9 cellular contexts compared by ENCODE assay signal in the genomic region with DNA sequence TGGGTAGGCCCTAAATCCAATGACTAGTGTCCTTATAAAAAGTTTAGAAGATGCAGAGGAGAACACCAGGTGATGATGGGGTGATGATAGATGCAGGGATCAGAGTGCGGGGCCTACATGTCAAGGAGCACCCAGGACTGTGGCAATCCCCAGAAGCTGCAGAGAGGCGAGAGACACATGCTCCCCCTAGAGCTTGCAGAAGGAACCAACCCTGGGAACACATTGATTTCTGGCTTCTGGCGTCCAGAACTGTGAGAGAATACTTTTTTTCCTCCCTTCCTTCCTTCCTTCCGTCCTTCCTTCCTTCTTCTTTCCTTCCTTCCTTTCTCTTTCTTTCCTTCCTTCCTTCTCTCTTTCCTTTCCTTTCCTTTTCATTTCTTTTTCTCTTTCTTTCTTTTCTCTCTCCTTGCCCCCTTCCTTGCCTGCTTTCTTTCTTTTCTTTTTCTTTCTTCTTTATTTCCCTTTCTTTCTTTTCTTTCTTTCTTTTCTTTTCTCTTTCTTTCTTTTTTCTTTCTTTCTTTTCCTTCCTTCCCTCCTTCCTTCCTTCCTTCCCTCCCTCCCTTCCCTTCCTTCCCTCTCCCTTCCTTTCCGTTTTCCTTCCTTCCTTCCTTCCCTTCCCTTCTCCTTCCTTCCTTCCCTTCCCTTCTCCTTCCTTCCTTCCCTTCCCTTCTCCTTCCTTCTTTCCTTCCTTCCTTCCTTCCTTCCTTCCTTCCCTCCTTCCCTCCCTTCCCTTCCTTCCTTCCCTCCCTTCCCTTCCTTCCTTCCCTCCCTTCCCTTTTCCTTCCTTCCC.
DNase-seq lines count a peak whose midpoint lies in the region; ATAC-seq and TF ChIP-seq lines count a peak whose summit lies in the region.
"Had no signal": no experiment of that assay in that cellular context is flagged by ENCODE, and none has a peak within 500 bp of the region (broad histone marks: within the 10 kb centered on the region; RNA-seq: fewer than 3 reads in every experiment).

No MANE protein-coding gene starts in this region.

- H3K27me3 ChIP-seq in NT2/D1 (ENCODE audit: insufficient read depth, insufficient read length): no peaks in the 10 kb centered on the region

- no peak overlapping the region for H3K4me3 ChIP-seq in NT2/D1 (ENCODE audit: insufficient read length, low read depth)

- DNase-seq in A172 (ENCODE audit: low spot score): peak; percentile 16
- peak; percentile 28 for DNase-seq in GM10266 (ENCODE audit: extremely low spot score)
- DNase-seq in NT2/D1 (ENCODE audit: low read depth, low spot score): peak; percentile 32
- DNase-seq in head of caudate nucleus: peak in 39 of 42 donors; percentile 13 to 84 (median 50)
- no peak for DNase-seq in LoVo (ENCODE audit: low spot score)
- DNase-seq: GF-D8 had no signal

- no peaks in the 10 kb centered on the region for H3K36me3 ChIP-seq in NT2/D1 (ENCODE audit: insufficient read depth, insufficient read length, low read length)

- no peak for ATAC-seq in HG03457 (IDR thresholded peaks at IDR 0.05; ENCODE audit: unreplicated experiment)
- no peak for ATAC-seq in GM18861 (IDR thresholded peaks at IDR 0.05; ENCODE audit: unreplicated experiment)
- ATAC-seq in GM18873 (IDR thresholded peaks at IDR 0.05; ENCODE audit: low FRiP score, unreplicated experiment): no peak

- no peaks in the 10 kb centered on the region for H3K4me1 ChIP-seq in NT2/D1 (ENCODE audit: insufficient read depth, insufficient read length)

- H3K9ac ChIP-seq in NT2/D1 (ENCODE audit: insufficient read length, low read depth): no peak overlapping the region

- peak; percentile 38 for TF ChIP-seq CTCF in GM10266 (IDR thresholded peaks at IDR 0.05; ENCODE audit: control insufficient read depth, insufficient read depth, low read depth, missing control alignments)

- H3K9me3 ChIP-seq in NT2/D1 (ENCODE audit: insufficient read depth, low read length): no peaks in the 10 kb centered on the region

- intact Hi-C loops in head of caudate nucleus (cut with DNase I): loop anchor here (10.0 kb wide), 1 partner anchor 51 kb away; no protein-coding TSS in a partner anchor
